In genomic region chr10:5355762-5356478, GRCh38 we compare ENCODE assay signal across 32 cellular contexts. TPM values are rescaled to one million over a fixed set of nuclear protein-coding genes. Genes with fewer than 3 reads are reported as not detected.
"Had no signal": no experiment of that assay in that cellular context is flagged by ENCODE, and none has a peak within 500 bp of the region (broad histone marks: within the 10 kb centered on the region; RNA-seq: fewer than 3 reads in every experiment).

No MANE protein-coding gene starts in this region.

- H3K36me3 Mint-ChIP-seq: activated CD4-positive, alpha-beta memory T cell treated with anti-CD3 and anti-CD28 coated beads for 36 hours; activated CD8-positive, alpha-beta memory T cell treated with anti-CD3 and anti-CD28 coated beads, Interleukin-2, amount 10 ng/mL, durations not matched to agents 7 days and 5 days; activated naive CD4-positive, alpha-beta T cell treated with anti-CD3 and anti-CD28 coated beads, Interleukin-2, amount 10 ng/mL, durations not matched to agents 7 days and 5 days; immature natural killer cell; naive thymus-derived CD4-positive, alpha-beta T cell; stimulated activated memory B cell treated with anti-CD40 and anti-IgM and Interleukin-4, amounts not matched to agents 10 μg/mL and 1 μg/mL and 100 μg/mL, for 72 hours; type B pancreatic cell had no signal

- H3K27me3 ChIP-seq: adrenal gland, ascending aorta, brain microvascular endothelial cell, testis, vagina had no signal

- DNase-seq: activated B cell treated with CpG ODN at 0.5 μM for 24 hours; activated CD4-positive, alpha-beta memory T cell treated with anti-CD3 and anti-CD28 coated beads for 36 hours; activated CD4-positive, alpha-beta T cell treated with anti-CD3 and anti-CD28 coated beads for 4 hours; activated CD8-positive, alpha-beta memory T cell treated with anti-CD3 and anti-CD28 coated beads, Interleukin-2, amount 10 ng/mL, durations not matched to agents 7 days and 5 days; activated naive CD4-positive, alpha-beta T cell treated with anti-CD3 and anti-CD28 coated beads, Interleukin-2, amount 10 ng/mL, durations not matched to agents 7 days and 5 days; activated T-cell treated with anti-CD3 and anti-CD28 coated beads for 4 hours; adrenal gland; brain microvascular endothelial cell; central memory CD4-positive, alpha-beta T cell; effector memory CD4-positive, alpha-beta T cell; glutamatergic neuron; immature natural killer cell; left ventricle myocardium inferior; naive thymus-derived CD4-positive, alpha-beta T cell; occipital lobe; small intestine; stimulated activated CD4-positive, alpha-beta T cell treated with anti-CD3 and anti-CD28 coated beads, Interleukin-2, amount 100 ng/mL, for 24 hours; T1000; testis had no signal

- H3K27me3 Mint-ChIP-seq: activated naive CD4-positive, alpha-beta T cell treated with anti-CD3 and anti-CD28 coated beads, Interleukin-2, amount 10 ng/mL, durations not matched to agents 7 days and 5 days; type B pancreatic cell had no signal

- H3K27ac Mint-ChIP-seq: activated B cell treated with CpG ODN at 0.5 μM for 24 hours; activated CD4-positive, alpha-beta memory T cell treated with anti-CD3 and anti-CD28 coated beads for 36 hours; activated CD8-positive, alpha-beta memory T cell treated with anti-CD3 and anti-CD28 coated beads, Interleukin-2, amount 10 ng/mL, durations not matched to agents 7 days and 5 days; activated naive CD4-positive, alpha-beta T cell treated with anti-CD3 and anti-CD28 coated beads, Interleukin-2, amount 10 ng/mL, durations not matched to agents 7 days and 5 days; immature natural killer cell; stimulated activated memory B cell treated with anti-CD40 and anti-IgM and Interleukin-4, amounts not matched to agents 10 μg/mL and 1 μg/mL and 100 μg/mL, for 72 hours; T-helper 1 cell treated with Interleukin-12 subunit alpha and Interleukin-12 subunit beta and Interleukin-4 antibody, amounts not matched to agents 30 μg/mL and 1 μg/mL, for 36 hours; type B pancreatic cell had no signal

- H3K27ac ChIP-seq: adrenal gland, ascending aorta, brain microvascular endothelial cell, hepatocyte, left ventricle myocardium inferior, testis, vagina had no signal

- H3K36me3 ChIP-seq: adrenal gland, ascending aorta, brain microvascular endothelial cell, left ventricle myocardium inferior, vagina had no signal

- H3K4me1 ChIP-seq: adrenal gland, ascending aorta, left ventricle myocardium inferior, testis, vagina had no signal

- H3K4me2 ChIP-seq: hepatocyte had no signal

- H3K4me1 Mint-ChIP-seq: activated B cell treated with CpG ODN at 0.5 μM for 24 hours; immature natural killer cell; neural crest cell; stimulated activated memory B cell treated with anti-CD40 and anti-IgM and Interleukin-4, amounts not matched to agents 10 μg/mL and 1 μg/mL and 100 μg/mL, for 72 hours had no signal

- FAIRE-seq: frontal cortex, small intestine had no signal

- H3K9me3 Mint-ChIP-seq: activated B cell treated with CpG ODN at 0.5 μM for 24 hours; activated CD4-positive, alpha-beta memory T cell treated with anti-CD3 and anti-CD28 coated beads for 36 hours; activated naive CD4-positive, alpha-beta T cell treated with anti-CD3 and anti-CD28 coated beads, Interleukin-2, amount 10 ng/mL, durations not matched to agents 7 days and 5 days; naive thymus-derived CD4-positive, alpha-beta T cell; neural crest cell; type B pancreatic cell had no signal

- ATAC-seq: activated CD8-positive, alpha-beta memory T cell treated with anti-CD3 and anti-CD28 coated beads, Interleukin-2, amount 10 ng/mL, durations not matched to agents 7 days and 5 days; esophagus mucosa; naive thymus-derived CD4-positive, alpha-beta T cell; sciatic nerve; stimulated activated memory B cell treated with anti-CD40 and anti-IgM and Interleukin-4, amounts not matched to agents 10 μg/mL and 1 μg/mL and 100 μg/mL, for 72 hours had no signal

- H3K79me2 ChIP-seq: hepatocyte had no signal

- H3K9me3 ChIP-seq: adrenal gland, ascending aorta, left ventricle myocardium inferior, testis, vagina had no signal

- H3K4me3 Mint-ChIP-seq: activated B cell treated with CpG ODN at 0.5 μM for 24 hours; activated CD4-positive, alpha-beta memory T cell treated with anti-CD3 and anti-CD28 coated beads for 36 hours; activated CD8-positive, alpha-beta memory T cell treated with anti-CD3 and anti-CD28 coated beads, Interleukin-2, amount 10 ng/mL, durations not matched to agents 7 days and 5 days; activated naive CD4-positive, alpha-beta T cell treated with anti-CD3 and anti-CD28 coated beads, Interleukin-2, amount 10 ng/mL, durations not matched to agents 7 days and 5 days; immature natural killer cell; naive thymus-derived CD4-positive, alpha-beta T cell; neural crest cell; stimulated activated memory B cell treated with anti-CD40 and anti-IgM and Interleukin-4, amounts not matched to agents 10 μg/mL and 1 μg/mL and 100 μg/mL, for 72 hours; T-helper 1 cell treated with Interleukin-12 subunit alpha and Interleukin-12 subunit beta and Interleukin-4 antibody, amounts not matched to agents 30 μg/mL and 1 μg/mL, for 36 hours; type B pancreatic cell had no signal

- H2AFZ ChIP-seq: hepatocyte had no signal

- H3K4me3 ChIP-seq: adrenal gland, ascending aorta, hepatocyte, left ventricle myocardium inferior, testis, vagina had no signal

RNA-seq across cellular contexts. Expression of gene UCN3, which starts 8.8 kb away (rescaled TPM):
- total RNA-seq: activated B cell treated with CpG ODN at 0.5 μM for 24 hours; activated CD4-positive, alpha-beta memory T cell treated with anti-CD3 and anti-CD28 coated beads for 36 hours; activated CD8-positive, alpha-beta memory T cell treated with anti-CD3 and anti-CD28 coated beads, Interleukin-2, amount 10 ng/mL, durations not matched to agents 7 days and 5 days; ascending aorta; dermis microvascular lymphatic vessel endothelial cell; esophagus mucosa; frontal cortex; hepatocyte; kidney epithelial cell; left ventricle myocardium inferior; lung microvascular endothelial cell; naive thymus-derived CD4-positive, alpha-beta T cell; neural crest cell; occipital lobe; sciatic nerve; testis; vagina had no signal
- polyA plus RNA-seq: hepatocyte; immature natural killer cell; naive thymus-derived CD4-positive, alpha-beta T cell had no signal

RNA-seq across cellular contexts. Expression of gene TUBAL3, which starts 48.7 kb away (rescaled TPM):
- total RNA-seq: activated B cell treated with CpG ODN at 0.5 μM for 24 hours; activated CD4-positive, alpha-beta memory T cell treated with anti-CD3 and anti-CD28 coated beads for 36 hours; activated CD8-positive, alpha-beta memory T cell treated with anti-CD3 and anti-CD28 coated beads, Interleukin-2, amount 10 ng/mL, durations not matched to agents 7 days and 5 days; adrenal gland; ascending aorta; dermis microvascular lymphatic vessel endothelial cell; frontal cortex; lung microvascular endothelial cell; naive thymus-derived CD4-positive, alpha-beta T cell; neural crest cell; occipital lobe; vagina had no signal
- polyA plus RNA-seq: adrenal gland; immature natural killer cell; naive thymus-derived CD4-positive, alpha-beta T cell had no signal
